Comparison of ENCODE assay signal across 11 cellular contexts in genomic region chr5:180895330-180895729, GRCh38. TPM values are rescaled to one million over a fixed set of nuclear protein-coding genes. Genes with fewer than 3 reads are reported as not detected.
"Had no signal": no experiment of that assay in that cellular context is flagged by ENCODE, and none has a peak within 500 bp of the region (broad histone marks: within the 10 kb centered on the region; RNA-seq: fewer than 3 reads in every experiment).

No MANE protein-coding gene starts in this region.

RNA-seq across cellular contexts. Expression of gene BTNL8, which starts 3.6 kb away (rescaled TPM):
- total RNA-seq: activated B cell treated with CpG ODN at 0.5 μM for 24 hours; activated CD4-positive, alpha-beta memory T cell treated with anti-CD3 and anti-CD28 coated beads for 36 hours; activated CD4-positive, alpha-beta memory T cell treated with anti-CD3 and anti-CD28 coated beads, Interleukin-2, amount 10 ng/mL, durations not matched to agents 7 days and 5 days; activated CD4-positive, alpha-beta T cell treated with anti-CD3 and anti-CD28 coated beads, Interleukin-2, amount 10 ng/mL, durations not matched to agents 24 days and 14 days; activated CD4-positive, alpha-beta T cell treated with anti-CD3 and anti-CD28 coated beads, Interleukin-2, amount 10 ng/mL, durations not matched to agents 7 days and 5 days; activated CD8-positive, alpha-beta memory T cell treated with anti-CD3 and anti-CD28 coated beads for 36 hours; activated CD8-positive, alpha-beta T cell treated with anti-CD3 and anti-CD28 coated beads for 36 hours; activated CD8-positive, alpha-beta T cell treated with anti-CD3 and anti-CD28 coated beads, Interleukin-2, amount 10 ng/mL, durations not matched to agents 7 days and 5 days; T-helper 1 cell treated with Interleukin-12 subunit alpha and Interleukin-12 subunit beta and Interleukin-4 antibody, amounts not matched to agents 30 ng/mL and 1 ng/mL, for 36 hours; T-helper 17 cell; T-helper 2 cell treated with Interferon-gamma antibody and Interleukin-4, amounts not matched to agents 100 ng/mL and 5 ng/mL, for 36 hours had no signal
